In genomic region chr11:63974259-63975143, GRCh38 we compare ENCODE assay signal across 8 cellular contexts.
A peak's percentile ranks its signal among the peaks of the same experiment; 100 is the strongest.
DNase-seq lines count a peak whose midpoint lies in the region; ATAC-seq and TF ChIP-seq lines count a peak whose summit lies in the region.

COX8A (plus strand) TSS chr11:63974620; CDS start chr11:63974681, 61 bp downstream.

- DNase-seq in NCI-H748 treated with DMSO at 0.1 percent for 48 hours (lab: John Stamatoyannopoulos, UW) (peak; percentile 98), dedifferentiated amniotic fluid mesenchymal stem cell (ENCODE audit: extremely low spot score) (peak; percentile 100), left kidney (ENCODE audit: low read depth, low spot score) (peak; percentile 100)
- DNase-seq in activated CD4-positive, alpha-beta T cell treated with anti-CD3 and anti-CD28 coated beads, Interleukin-2, amount 50 U/mL, for 24 hours (ENCODE audit: low read depth in 1 of 2, low spot score in 1 of 2), result peak; percentile 71 to 96
- peak; percentile 92 to 95 for DNase-seq in stimulated activated CD4-positive, alpha-beta T cell treated with anti-CD3 and anti-CD28 coated beads, Interleukin-2, amount 100 ng/mL, for 24 hours

- peak within 1 kb of the TSS; percentile 99 for H3K27ac ChIP-seq in C4-2B

- peak; percentile 94 for ATAC-seq in GM19372 (IDR thresholded peaks at IDR 0.05; ENCODE audit: low read depth, unreplicated experiment)
- peak; percentile 89 for ATAC-seq in HG03558 (IDR thresholded peaks at IDR 0.05; ENCODE audit: extremely low read depth, unreplicated experiment)

- TF ChIP-seq CTCF in C4-2B (conservative IDR thresholded peaks at IDR 0.05), result no peak

Comparison
In these comparisons a context has a peak if more than half of its experiments do, and no peak if none do; other contexts are left out.
1. Peak in every context shown above with its lines: DNase-seq, ATAC-seq and H3K27ac ChIP-seq.